1 cellular context compared by ENCODE assay signal in genomic region chr2:170723446-170723958, GRCh38.
TF ChIP-seq lines count a peak whose summit lies in the region.

No MANE protein-coding gene starts in this region.

TF ChIP-seq in HepG2, 621 proteins besides CTCF, POLR2A, EP300 and RAD21:
- TF ChIP-seq STAG1 (CRISPR knock-in tag; IDR thresholded peaks at IDR 0.05) = peak; percentile 23; the same call in 1 of the 2 replicates
- TF ChIP-seq POLR2AphosphoS5 (IDR thresholded peaks at IDR 0.05; ENCODE audit: low read depth, low read length) = peak; percentile 39; the same call in 1 of the 2 replicates
- TF ChIP-seq AHR (CRISPR knock-in tag; IDR thresholded peaks at IDR 0.05) = no peak
- TF ChIP-seq ELF3 (CRISPR knock-in tag; IDR thresholded peaks at IDR 0.05) = 0 out of 2 replicates have a peak, but pooled peaks have one; percentile 13
- TF ChIP-seq BHLHE40 (IDR thresholded peaks at IDR 0.05; ENCODE audit: low read length) = no peak
- TF ChIP-seq RBM22 (optimal IDR thresholded peaks at IDR 0.05; ENCODE audit: low read length) = peak; percentile 92
- TF ChIP-seq FOXA3 (CRISPR knock-in tag; IDR thresholded peaks at IDR 0.05) = peak; percentile 22; the same call in 1 of the 2 replicates
- 0 out of 2 replicates have a peak, but pooled peaks have one; percentile 35 for TF ChIP-seq FOSL2 (CRISPR knock-in tag; IDR thresholded peaks at IDR 0.05)
- peak; percentile 59; the same call in 1 of the 2 replicates for TF ChIP-seq POLR2G (IDR thresholded peaks at IDR 0.05; ENCODE audit: low read depth, low read length)
- no peak for TF ChIP-seq ZNF891 (CRISPR knock-in tag; IDR thresholded peaks at IDR 0.05)
- no peak for TF ChIP-seq SUZ12 (IDR thresholded peaks at IDR 0.05; ENCODE audit: low read depth, low read length)
- TF ChIP-seq ZNF12 (CRISPR knock-in tag; IDR thresholded peaks at IDR 0.05) = no peak
